Comparison of ENCODE assay signal across 9 cellular contexts in genomic region chr6:100078509-100078908, GRCh38.
A peak's percentile ranks its signal among the peaks of the same experiment; 100 is the strongest.
DNase-seq lines count a peak whose midpoint lies in the region; ATAC-seq and TF ChIP-seq lines count a peak whose summit lies in the region.
"Had no signal": no experiment of that assay in that cellular context is flagged by ENCODE, and none has a peak within 500 bp of the region (broad histone marks: within the 10 kb centered on the region; RNA-seq: fewer than 3 reads in every experiment).

No MANE protein-coding gene starts in this region.

- H4K5ac ChIP-seq in IMR-90 (ENCODE audit: low read depth, low read length): no peak overlapping the region

- no peak overlapping the region for H4K8ac ChIP-seq in IMR-90 (ENCODE audit: low read depth in 2 of 2, low read length in 2 of 2)

- H3K56ac ChIP-seq in IMR-90 (ENCODE audit: extremely low read depth, insufficient read depth, low read length): no peak overlapping the region

- no peak overlapping the region for H3K18ac ChIP-seq in IMR-90 (ENCODE audit: low read depth, low read length)

- no peak overlapping the region for H2BK120ac ChIP-seq in IMR-90 (ENCODE audit: low read depth, low read length)

- H3K36me3 ChIP-seq in IMR-90 (ENCODE audit: control insufficient read depth, insufficient read depth, low read length): no peaks in the 10 kb centered on the region
- no peaks in the 10 kb centered on the region for H3K36me3 ChIP-seq in Peyer's patch
- H3K36me3 ChIP-seq in lower lobe of right lung: no peaks in the 10 kb centered on the region
- H3K36me3 ChIP-seq: suprapubic skin had no signal

- H4K20me1 ChIP-seq in IMR-90 (ENCODE audit: insufficient read depth, low read length): no peaks in the 10 kb centered on the region

- CTCF ChIA-PET in IMR-90 (lab: Yijun Ruan, JAX): interaction anchor here (0.8 kb wide), 1 partner anchor 9 kb away, joined by 3 read pairs; no protein-coding TSS in a partner anchor

- H3K14ac ChIP-seq in IMR-90 (replicated peaks; ENCODE audit: low read depth, low read length): no peak overlapping the region

- dilution Hi-C loops in IMR-90 (cut with HindIII; ENCODE audit: low sequenced_read_pairs, unreplicated experiment): no loop called here

- no peaks in the 10 kb centered on the region for H3K9me1 ChIP-seq in IMR-90 (ENCODE audit: insufficient read depth, low read length)

- no peak overlapping the region for H2BK5ac ChIP-seq in IMR-90 (ENCODE audit: low read depth, low read length, poor library complexity, severe bottlenecking)

- no peak overlapping the region for H3K9ac ChIP-seq in IMR-90 (ENCODE audit: low read depth, low read length)

- ATAC-seq in IMR-90 (ENCODE audit: low read depth) (peak; percentile 35; the same call in 1 of the 2 replicates), lower lobe of right lung (no peak)

- no peak overlapping the region for H2AK9ac ChIP-seq in IMR-90 (replicated peaks; ENCODE audit: low read depth, low read length, poor library complexity)

- BruUV-seq in IMR-90 (replicated peaks; lab: Mats Ljungman, UMichigan): no TSS peak

- in situ Hi-C loops in IMR-90 (cut with MboI; ENCODE audit: low sequenced_read_pairs): no loop called here

- no peak overlapping the region for H2BK20ac ChIP-seq in IMR-90 (ENCODE audit: low read depth, low read length)

- TF ChIP-seq RAD21 in IMR-90 (IDR thresholded peaks at IDR 0.05; ENCODE audit: low read length): no peak

- intact Hi-C loops in IMR-90 (cut with micrococcal nuclease) (no loop called here), lower lobe of right lung (cut with DNase I) (no loop called here)

- 33% methylated on average over 1 of the region's 5 CpGs; no CpG with 5 or more reads in 1 of the 2 experiments for WGBS in IMR-90 (ENCODE audit: extremely low coverage in 2 of 2, insufficient read length in 1 of 2), 2 experiments

- no peak overlapping the region for H3K4me3 ChIP-seq in IMR-90 (ENCODE audit: insufficient read depth, low read depth, low read length)
- H3K4me3 ChIP-seq in cardiac fibroblast (replicated peaks in 1 of 2; ENCODE audit: low read depth in 2 of 2, low read length in 2 of 2): no peak overlapping the region
- H3K4me3 ChIP-seq in Peyer's patch: no peak overlapping the region
- H3K4me3 ChIP-seq in lower lobe of right lung: no peak overlapping the region
- H3K4me3 ChIP-seq: suprapubic skin had no signal

- peak; percentile 31 for TF ChIP-seq CTCF in IMR-90 (conservative IDR thresholded peaks at IDR 0.05; ENCODE audit: low read depth, low read length)
- TF ChIP-seq CTCF in cardiac fibroblast (IDR thresholded peaks at IDR 0.05; ENCODE audit: low read depth, low read length): peak; percentile 40
- no peak for TF ChIP-seq CTCF in Peyer's patch (IDR thresholded peaks at IDR 0.05)
- TF ChIP-seq CTCF in lower lobe of right lung (IDR thresholded peaks at IDR 0.05): no peak

- H3K4me2 ChIP-seq in IMR-90 (ENCODE audit: low read depth, low read length): no peak overlapping the region

- H3K23ac ChIP-seq in IMR-90 (ENCODE audit: low read depth, low read length): no peak overlapping the region

- H2AK5ac ChIP-seq in IMR-90 (ENCODE audit: low read depth, low read length): no peak overlapping the region

- H4K91ac ChIP-seq in IMR-90 (ENCODE audit: insufficient read depth, low read depth, low read length): no peak overlapping the region

- peaks cover 8% of the 10 kb centered on the region for H3K27me3 ChIP-seq in IMR-90 (ENCODE audit: control insufficient read depth, insufficient read depth, low read length)
- no peaks in the 10 kb centered on the region for H3K27me3 ChIP-seq in Peyer's patch
- H3K27me3 ChIP-seq in lower lobe of right lung (ENCODE audit: low read depth): no peaks in the 10 kb centered on the region
- H3K27me3 ChIP-seq: suprapubic skin had no signal

- H3K9me3 ChIP-seq in IMR-90 (ENCODE audit: control insufficient read depth, insufficient read depth, low read length): no peaks in the 10 kb centered on the region
- no peaks in the 10 kb centered on the region for H3K9me3 ChIP-seq in Peyer's patch
- H3K9me3 ChIP-seq in lower lobe of right lung: no peaks in the 10 kb centered on the region
- H3K9me3 ChIP-seq: suprapubic skin had no signal

- no peaks in the 10 kb centered on the region for H3K79me1 ChIP-seq in IMR-90 (ENCODE audit: low read depth in 1 of 2, low read length in 2 of 2)

- no peak overlapping the region for H3K4ac ChIP-seq in IMR-90 (ENCODE audit: low read depth, low read length)

- H3K27ac ChIP-seq in IMR-90 (ENCODE audit: insufficient read depth, low read length) (no peak overlapping the region), Peyer's patch (no peak overlapping the region), lower lobe of right lung (no peak overlapping the region)
- H3K27ac ChIP-seq: suprapubic skin had no signal

- H3K4me1 ChIP-seq in IMR-90 (ENCODE audit: control insufficient read depth, insufficient read depth, low read length): no peaks in the 10 kb centered on the region
- no peaks in the 10 kb centered on the region for H3K4me1 ChIP-seq in Peyer's patch
- H3K4me1 ChIP-seq in lower lobe of right lung: no peaks in the 10 kb centered on the region
- H3K4me1 ChIP-seq: suprapubic skin had no signal

- TF ChIP-seq POLR2A in IMR-90 (IDR thresholded peaks at IDR 0.05; ENCODE audit: low read depth, low read length): no peak
- TF ChIP-seq POLR2A in Peyer's patch (IDR thresholded peaks at IDR 0.05): no peak

- peak; percentile 35 for DNase-seq in DMS53 (lab: John Stamatoyannopoulos, UW)
- no peak for DNase-seq in DMS53 treated with DMSO at 0.1 percent for 48 hours (lab: John Stamatoyannopoulos, UW; ENCODE audit: unreplicated experiment)
- peak; percentile 19 for DNase-seq in IMR-90
- peak; percentile 17 to 36 for DNase-seq in cardiac fibroblast (ENCODE audit: low read depth in 2 of 2)
- peak; percentile 60 for DNase-seq in pons (ENCODE audit: low spot score)
- DNase-seq in Peyer's patch: no peak
- DNase-seq in activated gamma-delta T cell (lab: John Stamatoyannopoulos, UW): no peak
- no peak for DNase-seq in lower lobe of right lung

- H2AFZ ChIP-seq in IMR-90 (replicated peaks; ENCODE audit: low read length, poor library complexity): no peak overlapping the region

- H2BK15ac ChIP-seq in IMR-90 (ENCODE audit: low read depth, low read length): no peak overlapping the region

- POLR2A ChIA-PET in IMR-90 (lab: Charles Lee; ENCODE audit: unreplicated experiment): no interaction called here

TF ChIP-seq in IMR-90, 13 proteins besides CTCF, POLR2A, EP300 and RAD21:
- TF ChIP-seq RFX5 (IDR thresholded peaks at IDR 0.05; ENCODE audit: low read depth, low read length) (no peak), BHLHE40 (IDR thresholded peaks at IDR 0.05; ENCODE audit: low read depth, low read length) (no peak), SMC3 (IDR thresholded peaks at IDR 0.05; ENCODE audit: low read depth, low read length) (no peak), MXI1 (IDR thresholded peaks at IDR 0.05; ENCODE audit: borderline replicate concordance, low read depth, low read length) (no peak), CHD1 (IDR thresholded peaks at IDR 0.05; ENCODE audit: low read depth, low read length) (no peak), RCOR1 (IDR thresholded peaks at IDR 0.05; ENCODE audit: insufficient replicate concordance, low read length) (no peak)

Comparison
In these comparisons a context has a peak if more than half of its experiments do, and no peak if none do; other contexts are left out.
1. DNase-seq: peak in DMS53 (single experiment), IMR-90 (single experiment), cardiac fibroblast (2 of 2) and pons (single experiment); none in DMS53 treated with DMSO at 0.1 percent for 48 hours (single experiment), Peyer's patch (0 of 3), activated gamma-delta T cell (single experiment) and lower lobe of right lung (single experiment).
2. CTCF ChIP-seq: peak in IMR-90 (single experiment) and cardiac fibroblast (single experiment); none in Peyer's patch (0 of 6) and lower lobe of right lung (single experiment).